15 cellular contexts compared by ENCODE assay signal in genomic region chr17:45175759-45176140, GRCh38. TPM values are rescaled to one million over a fixed set of nuclear protein-coding genes. Genes with fewer than 3 reads are reported as not detected.
DNase-seq lines count a peak whose midpoint lies in the region; ATAC-seq and TF ChIP-seq lines count a peak whose summit lies in the region.
"Had no signal": no experiment of that assay in that cellular context is flagged by ENCODE, and none has a peak within 500 bp of the region (broad histone marks: within the 10 kb centered on the region; RNA-seq: fewer than 3 reads in every experiment).

No MANE protein-coding gene starts in this region.

- peak overlapping the region; percentile 93 for H2AK5ac ChIP-seq in mesenchymal stem cell (ENCODE audit: low read length, severe bottlenecking)

- H3K36me3 ChIP-seq in PC-3 (ENCODE audit: low read depth, low read length), result no peaks in the 10 kb centered on the region
- no peaks in the 10 kb centered on the region for H3K36me3 ChIP-seq in mesenchymal stem cell (ENCODE audit: control insufficient read depth in 1 of 2, insufficient read depth in 2 of 2, low read depth in 1 of 2, low read length in 2 of 2)
- H3K36me3 ChIP-seq in transverse colon, result no peaks in the 10 kb centered on the region
- H3K36me3 ChIP-seq: heart right ventricle, left lung, ovary had no signal

- no peak overlapping the region for H4K91ac ChIP-seq in mesenchymal stem cell (ENCODE audit: low read length)

- H3K27me3 ChIP-seq in PC-3 (ENCODE audit: low read length) (no peaks in the 10 kb centered on the region), mesenchymal stem cell (ENCODE audit: control insufficient read depth in 1 of 2, insufficient read depth in 1 of 2, low read length in 2 of 2) (no peaks in the 10 kb centered on the region), transverse colon (no peaks in the 10 kb centered on the region)
- H3K27me3 ChIP-seq: heart right ventricle, left lung, ovary had no signal

- ATAC-seq in PC-3 (no peak), HG03442 (IDR thresholded peaks at IDR 0.05; ENCODE audit: unreplicated experiment) (no peak)
- ATAC-seq: GM12878 had no signal

- peak overlapping the region; percentile 66 for H3K27ac ChIP-seq in PC-3 (ENCODE audit: low read length)
- H3K27ac ChIP-seq in mesenchymal stem cell (ENCODE audit: low read length, poor library complexity, severe bottlenecking), result no peak overlapping the region
- peak overlapping the region; percentile 44 to 76 (median 62) for H3K27ac ChIP-seq in transverse colon
- H3K27ac ChIP-seq: heart right ventricle, ovary had no signal

- no peak overlapping the region for H3K14ac ChIP-seq in mesenchymal stem cell (ENCODE audit: low read length in 2 of 2)

- H2BK12ac ChIP-seq in mesenchymal stem cell (ENCODE audit: low read length in 2 of 2), result peak overlapping the region in 1 of 2 experiments; percentile 81

- H2AFZ ChIP-seq in PC-3 (ENCODE audit: low read length) (peak overlapping the region; percentile 58), mesenchymal stem cell (ENCODE audit: low read depth, low read length) (no peak overlapping the region)

- H3K9ac ChIP-seq in PC-3 (ENCODE audit: low read length), result no peak overlapping the region
- H3K9ac ChIP-seq in mesenchymal stem cell (ENCODE audit: low read length), result no peak overlapping the region
- H3K9ac ChIP-seq: SK-N-SH had no signal

- in situ Hi-C loops in transverse colon (cut with MboI; ENCODE audit: low pct_ligation_motif_present in 1 of 4, low pct_unique_long_range_greater_than_20kb in 1 of 4, low sequenced_read_pairs in 3 of 4), result no loop called here

- no peaks in the 10 kb centered on the region for H3K9me3 ChIP-seq in PC-3 (ENCODE audit: low read length)
- no peaks in the 10 kb centered on the region for H3K9me3 ChIP-seq in mesenchymal stem cell (ENCODE audit: control insufficient read depth, low read length)
- H3K9me3 ChIP-seq in transverse colon, result no peaks in the 10 kb centered on the region
- H3K9me3 ChIP-seq: heart right ventricle, left lung, ovary, SK-N-SH had no signal

- no peak for TF ChIP-seq EP300 in transverse colon (IDR thresholded peaks at IDR 0.05; ENCODE audit: low read depth)

- H3K23ac ChIP-seq in mesenchymal stem cell (ENCODE audit: low read length in 2 of 2), result no peak overlapping the region

- peak overlapping the region; percentile 60 for H3K4me2 ChIP-seq in PC-3 (ENCODE audit: low read length)
- H3K4me2 ChIP-seq in mesenchymal stem cell (ENCODE audit: low read length, poor library complexity, severe bottlenecking), result no peak overlapping the region
- H3K4me2 ChIP-seq: SK-N-SH had no signal

- H3K4me3 ChIP-seq in PC-3 (ENCODE audit: low read length), result peak overlapping the region; percentile 8; the same call in 1 of the 2 replicates
- H3K4me3 ChIP-seq in mesenchymal stem cell (ENCODE audit: insufficient read depth in 1 of 2, low read depth in 1 of 2, low read length in 2 of 2), result no peak overlapping the region
- H3K4me3 ChIP-seq in transverse colon, result no peak overlapping the region
- H3K4me3 ChIP-seq: GM12878, heart right ventricle, left lung, ovary had no signal

- DNase-seq in PC-3 (no peak), mesenchymal stem cell (no peak), transverse colon (no peak), KG1 (lab: John Stamatoyannopoulos, UW) (no peak)
- no peak for DNase-seq in activated naive CD4-positive, alpha-beta T cell treated with Interleukin-2 at 50 U/mL for 16 hours
- DNase-seq: activated CD4-positive, CD25-positive, alpha-beta regulatory T cell; DMS153; heart right ventricle; NCI-H774; ovary; SK-N-SH; stimulated activated CD4-positive, alpha-beta T cell treated with anti-CD3 and anti-CD28 coated beads, Interleukin-2, amount 100 ng/mL, for 48 hours had no signal

- no peaks in the 10 kb centered on the region for H4K20me1 ChIP-seq in PC-3 (ENCODE audit: low read length)

- WGBS in mesenchymal stem cell, result 87% methylated on average over 3 of the region's 3 CpGs
- WGBS in transverse colon (ENCODE audit: low coverage in 1 of 2), 2 donors, result 59 to 67% methylated on average over 2 to 3 of the region's 3 CpGs

- BruUV-seq in PC-3 (replicated peaks; lab: Mats Ljungman, UMichigan), result no TSS peak

- no peak overlapping the region for H2BK120ac ChIP-seq in mesenchymal stem cell (ENCODE audit: low read depth, low read length)

- TF ChIP-seq CTCF in PC-3 (conservative IDR thresholded peaks at IDR 0.05; ENCODE audit: low read depth, low read length) (no peak), transverse colon (IDR thresholded peaks at IDR 0.05) (no peak)

- H2BK5ac ChIP-seq in mesenchymal stem cell (ENCODE audit: low read depth, low read length, poor library complexity, severe bottlenecking), result no peak overlapping the region

- TF ChIP-seq POLR2A in transverse colon (IDR thresholded peaks at IDR 0.05), result no peak

- peaks cover 17% of the 10 kb centered on the region for H3F3A ChIP-seq in PC-3 (ENCODE audit: low read length, unreplicated experiment)

- H3K9me2 ChIP-seq in PC-3 (replicated peaks; ENCODE audit: low read length), result no peaks in the 10 kb centered on the region
- H3K9me2 ChIP-seq: SK-N-SH had no signal

- no peak overlapping the region for H2BK15ac ChIP-seq in mesenchymal stem cell (ENCODE audit: low read depth, poor library complexity, severe bottlenecking)

- H3K4me1 ChIP-seq in PC-3 (ENCODE audit: insufficient read depth, low read length), result peaks cover 50% of the 10 kb centered on the region
- H3K4me1 ChIP-seq in mesenchymal stem cell (ENCODE audit: control insufficient read depth, insufficient read depth, low read depth, low read length), result peaks cover 29% of the 10 kb centered on the region
- peaks cover 27 to 42% (median 40%) of the 10 kb centered on the region in 4 donors for H3K4me1 ChIP-seq in transverse colon

- H4K8ac ChIP-seq in mesenchymal stem cell (ENCODE audit: low read length), result no peak overlapping the region

- no peak overlapping the region for H3K4ac ChIP-seq in mesenchymal stem cell (ENCODE audit: low read depth in 1 of 2, low read length in 2 of 2)

- H3K79me1 ChIP-seq in mesenchymal stem cell (replicated peaks; ENCODE audit: low read length, poor library complexity, severe bottlenecking), result no peaks in the 10 kb centered on the region

- CTCF ChIA-PET in PC-3 (lab: Charles Lee), result interaction anchor here (0.8 to 1.4 kb wide), 4 partner anchors 22 to 40 kb away, joined by 3 to 21 read pairs (median 8); partner anchors contain the start of genes ACBD4 and HEXIM1

- peak overlapping the region in 1 of 2 experiments; percentile 74 for H3K18ac ChIP-seq in mesenchymal stem cell (ENCODE audit: low read depth in 1 of 2, low read length in 2 of 2)

- H3K79me2 ChIP-seq in PC-3 (ENCODE audit: low read length), result no peaks in the 10 kb centered on the region

- POLR2A ChIA-PET in PC-3 (lab: Charles Lee; ENCODE audit: unreplicated experiment), result interaction anchor here (0.6 to 1.4 kb wide), 4 partner anchors 15 to 27 kb away, joined by 5 to 48 read pairs (median 10); partner anchors contain the start of gene HEXIM1

- intact Hi-C loops in PC-3 (cut with micrococcal nuclease), result no loop called here
- intact Hi-C loops in transverse colon (cut with DNase I; ENCODE audit: low total_unique reads), result no loop called here

RNA-seq across cellular contexts. Expression of gene HEXIM2, which starts 14.1 kb away (rescaled TPM):
- total RNA-seq in PC-3 (2014; rRNA removed), result 19.9 and 30.5 TPM in 2 replicates
- polyA plus RNA-seq in mesenchymal stem cell (2013, experiment 1 of 2), result 2.2 TPM
- polyA plus RNA-seq in mesenchymal stem cell (2013, experiment 2 of 2), result 2.6 TPM
- 10 to 100 TPM in 1 of 4 donors, 1 to 10 TPM in 3; 1.2 to 10.8 (median 5.9) TPM for total RNA-seq in transverse colon

RNA-seq across cellular contexts. Expression of gene HEXIM1, which starts 27.5 kb away (rescaled TPM):
- 47.3 and 59.0 TPM in 2 replicates for total RNA-seq in PC-3 (2014; rRNA removed)
- 23.8 TPM for polyA plus RNA-seq in mesenchymal stem cell (2013, experiment 1 of 2)
- 23.7 TPM for polyA plus RNA-seq in mesenchymal stem cell (2013, experiment 2 of 2)
- total RNA-seq in transverse colon, result 10 to 100 TPM; 38.0 to 54.9 (median 42.6) TPM

RNA-seq across cellular contexts. Expression of gene ACBD4, which starts 40.3 kb away (rescaled TPM):
- total RNA-seq in PC-3 (2014; rRNA removed) (12.9 and 17.3 TPM in 2 replicates), transverse colon (10 to 100 TPM; 24.9 to 96.1 (median 38.6) TPM)
- 3.8 TPM for polyA plus RNA-seq in mesenchymal stem cell (2013, experiment 1 of 2)
- 4.1 TPM for polyA plus RNA-seq in mesenchymal stem cell (2013, experiment 2 of 2)

RNA-seq across cellular contexts. Expression of gene PLCD3, which starts 43.4 kb away (rescaled TPM):
- total RNA-seq in PC-3 (2014; rRNA removed) (35.1 and 55.3 TPM in 2 replicates), transverse colon (100 to 1,000 TPM; 157 to 369 (median 335) TPM)
- polyA plus RNA-seq in mesenchymal stem cell (2013, experiment 1 of 2), result 63.5 TPM
- 58.4 TPM for polyA plus RNA-seq in mesenchymal stem cell (2013, experiment 2 of 2)

RNA-seq across cellular contexts. Expression of gene FMNL1, which starts 45.9 kb away (rescaled TPM):
- total RNA-seq in PC-3 (2014; rRNA removed) (8.2 and 14.2 TPM in 2 replicates), transverse colon (10 to 100 TPM in 2 of 4 donors, 1 to 10 TPM in 2; 1.2 to 17.5 (median 10.6) TPM)
- polyA plus RNA-seq in mesenchymal stem cell (2013, experiment 1 of 2), result 0.97 TPM
- 0.99 TPM for polyA plus RNA-seq in mesenchymal stem cell (2013, experiment 2 of 2)
